In genomic region chr7:135207739-135208416, GRCh38 we compare ENCODE assay signal across 14 cellular contexts. TPM values are rescaled to one million over a fixed set of nuclear protein-coding genes. Genes with fewer than 3 reads are reported as not detected.
DNase-seq lines count a peak whose midpoint lies in the region; ATAC-seq and TF ChIP-seq lines count a peak whose summit lies in the region.
"Had no signal": no experiment of that assay in that cellular context is flagged by ENCODE, and none has a peak within 500 bp of the region (broad histone marks: within the 10 kb centered on the region; RNA-seq: fewer than 3 reads in every experiment).

No MANE protein-coding gene starts in this region.

- no peak overlapping the region for H2BK15ac ChIP-seq in neuronal stem cell (ENCODE audit: low read length)

- no peaks in the 10 kb centered on the region for H3K9me3 Mint-ChIP-seq in endothelial cell (ENCODE audit: unreplicated experiment)

- H3K27ac ChIP-seq in body of pancreas (peak overlapping the region; percentile 70 to 96 (median 94)), neuronal stem cell (replicated peaks; ENCODE audit: low read length) (no peak overlapping the region)

- no peak overlapping the region for H4K8ac ChIP-seq in neuronal stem cell (ENCODE audit: low read depth, low read length)

- H2AFZ ChIP-seq in neuronal stem cell (ENCODE audit: low read length): no peak overlapping the region

- H3K23ac ChIP-seq in neuronal stem cell (ENCODE audit: low read depth, low read length, poor library complexity): peak overlapping the region; percentile 18

- TF ChIP-seq POLR2A in body of pancreas (IDR thresholded peaks at IDR 0.05): no peak

- no peak overlapping the region for H3K4me2 ChIP-seq in neuronal stem cell (ENCODE audit: insufficient read depth, low read length, poor library complexity, severe bottlenecking)

- ATAC-seq in GM21576 (IDR thresholded peaks at IDR 0.05; ENCODE audit: unreplicated experiment) (peak; percentile 22), body of pancreas (no peak)
- ATAC-seq: Panc1 had no signal

- no peak overlapping the region for H3K27ac Mint-ChIP-seq in endothelial cell (ENCODE audit: unreplicated experiment)

- H3K9me3 ChIP-seq in body of pancreas (no peaks in the 10 kb centered on the region), neuronal stem cell (replicated peaks in 1 of 2; ENCODE audit: control insufficient read depth in 2 of 2, insufficient read depth in 1 of 2, low read depth in 1 of 2, low read length in 2 of 2) (no peaks in the 10 kb centered on the region), HAP-1 (no peaks in the 10 kb centered on the region)

- H3K4me1 ChIP-seq in body of pancreas: peaks cover 72% of the 10 kb centered on the region
- peaks cover 0 to 4% of the 10 kb centered on the region in 2 donors for H3K4me1 ChIP-seq in neuronal stem cell (ENCODE audit: control insufficient read depth in 2 of 2, insufficient read depth in 1 of 2, low read depth in 1 of 2, low read length in 2 of 2)
- peaks cover 4% of the 10 kb centered on the region; the same call in 1 of the 2 replicates for H3K4me1 ChIP-seq in HAP-1

- H2BK5ac ChIP-seq in neuronal stem cell (ENCODE audit: low read length): no peak overlapping the region

- intact Hi-C loops in body of pancreas (cut with DNase I): no loop called here

- 21 to 29% methylated on average over 4 of the region's 4 CpGs for WGBS in body of pancreas, 2 donors
- WGBS in neuronal stem cell (ENCODE audit: extremely low coverage in 2 of 2, insufficient read length in 2 of 2, insufficient replicate concordance in 1 of 2), 2 donors: no CpG with 5 or more reads among the region's 4 CpGs

- H3K79me1 ChIP-seq in neuronal stem cell (ENCODE audit: low read depth, low read length): no peaks in the 10 kb centered on the region

- H3K9ac ChIP-seq in neuronal stem cell (ENCODE audit: low read depth, low read length, poor library complexity): no peak overlapping the region

- no peak overlapping the region for H4K91ac ChIP-seq in neuronal stem cell (ENCODE audit: low read depth, low read length, poor library complexity)

- no peak overlapping the region for H3K4me3 Mint-ChIP-seq in endothelial cell (ENCODE audit: unreplicated experiment)

- H3K4ac ChIP-seq in neuronal stem cell (ENCODE audit: low read length): no peak overlapping the region

- H3K4me1 Mint-ChIP-seq in endothelial cell (ENCODE audit: unreplicated experiment): peaks cover 18% of the 10 kb centered on the region

- no peak for TF ChIP-seq CTCF in GM12864 (IDR thresholded peaks at IDR 0.05; ENCODE audit: low read depth, low read length, missing control alignments)
- no peak for TF ChIP-seq CTCF in body of pancreas (IDR thresholded peaks at IDR 0.05)
- TF ChIP-seq CTCF in endothelial cell (IDR thresholded peaks at IDR 0.05; ENCODE audit: unreplicated experiment): no peak

- H3K36me3 Mint-ChIP-seq in endothelial cell (ENCODE audit: low read depth, unreplicated experiment): peaks cover 10% of the 10 kb centered on the region

- H2BK12ac ChIP-seq in neuronal stem cell (ENCODE audit: low read length): no peak overlapping the region

- H3K18ac ChIP-seq in neuronal stem cell (ENCODE audit: low read length): no peak overlapping the region

- no peak overlapping the region for H2BK120ac ChIP-seq in neuronal stem cell (ENCODE audit: low read depth, low read length)

- H3K14ac ChIP-seq in neuronal stem cell (ENCODE audit: low read length): no peak overlapping the region

- H2AK5ac ChIP-seq in neuronal stem cell (ENCODE audit: low read depth, low read length): no peak overlapping the region

- H3K27me3 Mint-ChIP-seq in endothelial cell (ENCODE audit: unreplicated experiment): peaks cover 3% of the 10 kb centered on the region

- no peaks in the 10 kb centered on the region for H3K36me3 ChIP-seq in body of pancreas (replicated peaks in 1 of 2; ENCODE audit: insufficient read depth in 1 of 2, low read depth in 2 of 2)
- H3K36me3 ChIP-seq in neuronal stem cell (replicated peaks in 1 of 2; ENCODE audit: control insufficient read depth in 2 of 2, insufficient read depth in 2 of 2, low read length in 2 of 2): peaks cover 0 to 28% of the 10 kb centered on the region in 2 donors
- no peaks in the 10 kb centered on the region; the same call in 1 of the 2 replicates for H3K36me3 ChIP-seq in HAP-1 (replicated peaks)

- no peak for DNase-seq in GM12864 (ENCODE audit: low read depth)
- DNase-seq in body of pancreas: peak in 3 of 4 donors; percentile 39 to 54 (median 45)
- DNase-seq in neuronal stem cell (ENCODE audit: low spot score): no peak
- no peak for DNase-seq in NCI-H1417 (lab: John Stamatoyannopoulos, UW)
- DNase-seq in NCI-H82 treated with DMSO at 0.1 percent for 48 hours (lab: John Stamatoyannopoulos, UW; ENCODE audit: unreplicated experiment): no peak
- no peak for DNase-seq in endothelial cell (ENCODE audit: low spot score)
- DNase-seq in HAP-1 (ENCODE audit: low spot score in 2 of 2): no peak
- DNase-seq: anterior cingulate cortex, NCI-H2029 treated with DMSO at 0.1 percent for 48 hours, small intestine, T-helper 9 cell had no signal

- H3K4me3 ChIP-seq in GM12864 (ENCODE audit: low read depth, low read length) (peak overlapping the region; percentile 5), body of pancreas (no peak overlapping the region), neuronal stem cell (ENCODE audit: low read length in 2 of 2) (no peak overlapping the region), HAP-1 (no peak overlapping the region)

- in situ Hi-C loops in HAP-1 (cut with MboI; ENCODE audit: low sequenced_read_pairs): no loop called here

- H3K27me3 ChIP-seq in body of pancreas (no peaks in the 10 kb centered on the region), neuronal stem cell (ENCODE audit: control insufficient read depth in 3 of 3, insufficient read depth in 3 of 3, low read depth in 1 of 3, low read length in 3 of 3) (peaks cover 0 to 9% (median 0%) of the 10 kb centered on the region in 3 experiments), HAP-1 (ENCODE audit: low read depth) (no peaks in the 10 kb centered on the region)

RNA-seq across cellular contexts. Expression of gene WDR91, which starts 3.4 kb away (rescaled TPM):
- total RNA-seq in body of pancreas (10 to 100 TPM; 28.0 to 32.4 TPM), endothelial cell (ENCODE audit: unreplicated experiment) (11.5 TPM)
- polyA plus RNA-seq in neuronal stem cell (2013, experiment 1 of 2): 4.6 TPM
- polyA plus RNA-seq in neuronal stem cell (2013, experiment 2 of 2): 3.6 TPM

RNA-seq across cellular contexts. Expression of gene STRA8, which starts 25.8 kb away (rescaled TPM):
- not detected for total RNA-seq in body of pancreas
- not detected for polyA plus RNA-seq in neuronal stem cell (2013, experiment 1 of 2)
- not detected for polyA plus RNA-seq in neuronal stem cell (2013, experiment 2 of 2)
- total RNA-seq in endothelial cell (ENCODE audit: unreplicated experiment): not detected
- total RNA-seq: mucosa of gallbladder had no signal
- polyA plus RNA-seq: small intestine had no signal

RNA-seq across cellular contexts. Expression of gene CYREN, which starts 37.4 kb away (rescaled TPM):
- total RNA-seq in body of pancreas (10 to 100 TPM; 32.9 to 40.5 TPM), endothelial cell (ENCODE audit: unreplicated experiment) (38.1 TPM)
- polyA plus RNA-seq in neuronal stem cell (2013, experiment 1 of 2): 21.9 TPM
- polyA plus RNA-seq in neuronal stem cell (2013, experiment 2 of 2): 21.4 TPM

Comparison
In these comparisons a context has a peak if more than half of its experiments do, and no peak if none do; other contexts are left out.
1. DNase-seq: peak in body of pancreas (3 of 4); none in GM12864 (single experiment), neuronal stem cell (single experiment), NCI-H1417 (0 of 3), NCI-H82 treated with DMSO at 0.1 percent for 48 hours (single experiment), endothelial cell (single experiment) and HAP-1 (0 of 2).